In genomic region chr3:51683566-51683965, GRCh38 we compare ENCODE assay signal across 16 cellular contexts. TPM values are rescaled to one million over a fixed set of nuclear protein-coding genes. Genes with fewer than 3 reads are reported as not detected.
DNase-seq lines count a peak whose midpoint lies in the region; TF ChIP-seq lines count a peak whose summit lies in the region.
"Had no signal": no experiment of that assay in that cellular context is flagged by ENCODE, and none has a peak within 500 bp of the region (broad histone marks: within the 10 kb centered on the region; RNA-seq: fewer than 3 reads in every experiment).

No MANE protein-coding gene starts in this region.

- no peak for TF ChIP-seq POLR2A in suprapubic skin (IDR thresholded peaks at IDR 0.05)

- no peaks in the 10 kb centered on the region for H3K9me3 ChIP-seq in BLaER1 treated with 17β-estradiol and CSF1 and Interleukin-3, amounts not matched to agents 10 nM and 100 nM (replicated peaks in 1 of 11)
- H3K9me3 ChIP-seq in effector memory CD4-positive, alpha-beta T cell (ENCODE audit: control insufficient read depth, low read length) = no peaks in the 10 kb centered on the region
- H3K9me3 ChIP-seq in suprapubic skin = no peaks in the 10 kb centered on the region

- H3K27ac Mint-ChIP-seq in activated T-cell treated with anti-CD3 and anti-CD28 coated beads, Interleukin-2, amount 50 U/mL, for 24 hours = peak overlapping the region; percentile 66
- peak overlapping the region in 2 of 3 donors; percentile 57 to 59 for H3K27ac Mint-ChIP-seq in IgD-negative memory B cell

- peak overlapping the region in 7 of 10 experiments; percentile 23 to 67 (median 55); a peak in 11 of 20 replicates for H3K4me3 ChIP-seq in BLaER1 treated with 17β-estradiol and CSF1 and Interleukin-3, amounts not matched to agents 10 nM and 100 nM
- no peak overlapping the region for H3K4me3 ChIP-seq in effector memory CD4-positive, alpha-beta T cell (ENCODE audit: insufficient read depth, low read depth, low read length, poor library complexity, severe bottlenecking)
- H3K4me3 ChIP-seq in suprapubic skin = no peak overlapping the region

- WGBS in suprapubic skin = 72% methylated on average over 2 of the region's 2 CpGs

- H3K9me3 Mint-ChIP-seq in activated T-cell treated with anti-CD3 and anti-CD28 coated beads, Interleukin-2, amount 50 U/mL, for 24 hours = no peaks in the 10 kb centered on the region
- no peaks in the 10 kb centered on the region for H3K9me3 Mint-ChIP-seq in IgD-negative memory B cell

- DNase-seq in activated T-cell treated with anti-CD3 and anti-CD28 coated beads, Interleukin-2, amount 50 U/mL, for 24 hours = no peak
- no peak for DNase-seq in activated T-cell treated with anti-CD3 and anti-CD28 coated beads, Interleukin-2, amount 50 U/mL, for 48 hours
- no peak for DNase-seq in effector memory CD4-positive, alpha-beta T cell
- DNase-seq in HK-2 (ENCODE audit: unreplicated experiment) = no peak
- no peak for DNase-seq in suprapubic skin (ENCODE audit: low spot score in 2 of 2)
- DNase-seq in SKM-1 treated with dmso at 0.1 percent for 144 hours (lab: John Stamatoyannopoulos, UW; ENCODE audit: unreplicated experiment) = no peak
- DNase-seq: EL, H7, Karpas-422, NCI-H1105 treated with DMSO at 0.1 percent for 48 hours, NCI-H187, NCI-H69, PC-3 had no signal

- H3K36me3 ChIP-seq in BLaER1 treated with 17β-estradiol and CSF1 and Interleukin-3, amounts not matched to agents 10 nM and 100 nM = peaks cover 19 to 72% (median 35%) of the 10 kb centered on the region in 11 experiments
- H3K36me3 ChIP-seq in effector memory CD4-positive, alpha-beta T cell (ENCODE audit: control insufficient read depth, insufficient read depth, low read length) = peaks cover 7% of the 10 kb centered on the region
- H3K36me3 ChIP-seq in suprapubic skin = peaks cover 45% of the 10 kb centered on the region

- H3K4me2 ChIP-seq in BLaER1 treated with 17β-estradiol and CSF1 and Interleukin-3, amounts not matched to agents 10 nM and 100 nM = peak overlapping the region; percentile 93 to 100 (median 98)

- peaks cover 94% of the 10 kb centered on the region for H3K4me1 Mint-ChIP-seq in activated T-cell treated with anti-CD3 and anti-CD28 coated beads, Interleukin-2, amount 50 U/mL, for 24 hours (ENCODE audit: low read depth)
- H3K4me1 Mint-ChIP-seq in IgD-negative memory B cell = peaks cover 37 to 71% (median 70%) of the 10 kb centered on the region in 3 donors

- H3K4me3 Mint-ChIP-seq in activated T-cell treated with anti-CD3 and anti-CD28 coated beads, Interleukin-2, amount 50 U/mL, for 24 hours = no peak overlapping the region
- H3K4me3 Mint-ChIP-seq in IgD-negative memory B cell = no peak overlapping the region
- H3K4me3 Mint-ChIP-seq: B cell had no signal

- H3K27ac ChIP-seq in BLaER1 treated with 17β-estradiol and CSF1 and Interleukin-3, amounts not matched to agents 10 nM and 100 nM = peak overlapping the region in 10 of 11 experiments; percentile 78 to 87 (median 86); a peak in 18 of 22 replicates
- H3K27ac ChIP-seq in effector memory CD4-positive, alpha-beta T cell (ENCODE audit: insufficient read depth, low read length, poor library complexity, severe bottlenecking) = peak overlapping the region; percentile 23
- no peak overlapping the region for H3K27ac ChIP-seq in suprapubic skin

- peaks cover 0 to 47% (median 8%) of the 10 kb centered on the region in 11 experiments; a peak in 8 of 22 replicates for H4K20me1 ChIP-seq in BLaER1 treated with 17β-estradiol and CSF1 and Interleukin-3, amounts not matched to agents 10 nM and 100 nM

- H3K27me3 Mint-ChIP-seq in activated T-cell treated with anti-CD3 and anti-CD28 coated beads, Interleukin-2, amount 50 U/mL, for 24 hours = no peaks in the 10 kb centered on the region
- H3K27me3 Mint-ChIP-seq in IgD-negative memory B cell = no peaks in the 10 kb centered on the region
- H3K27me3 Mint-ChIP-seq: B cell had no signal

- H3K36me3 Mint-ChIP-seq in activated T-cell treated with anti-CD3 and anti-CD28 coated beads, Interleukin-2, amount 50 U/mL, for 24 hours (ENCODE audit: low read depth) = peaks cover 72% of the 10 kb centered on the region
- peaks cover 4% of the 10 kb centered on the region for H3K36me3 Mint-ChIP-seq in IgD-negative memory B cell

- no peak for TF ChIP-seq CTCF in suprapubic skin (IDR thresholded peaks at IDR 0.05)

- peaks cover 99 to 100% (median 100%) of the 10 kb centered on the region in 10 experiments for H3K4me1 ChIP-seq in BLaER1 treated with 17β-estradiol and CSF1 and Interleukin-3, amounts not matched to agents 10 nM and 100 nM
- H3K4me1 ChIP-seq in effector memory CD4-positive, alpha-beta T cell (ENCODE audit: control insufficient read depth, insufficient read depth, low read length, poor library complexity, severe bottlenecking) = peaks cover 87% of the 10 kb centered on the region
- H3K4me1 ChIP-seq in suprapubic skin = peaks cover 74% of the 10 kb centered on the region

- H3K27me3 ChIP-seq in BLaER1 treated with 17β-estradiol and CSF1 and Interleukin-3, amounts not matched to agents 10 nM and 100 nM = no peaks in the 10 kb centered on the region
- H3K27me3 ChIP-seq in effector memory CD4-positive, alpha-beta T cell (replicated peaks; ENCODE audit: control insufficient read depth, insufficient read depth, low read length, poor library complexity, severe bottlenecking) = no peaks in the 10 kb centered on the region
- no peaks in the 10 kb centered on the region for H3K27me3 ChIP-seq in suprapubic skin

- no peak for TF ChIP-seq EP300 in suprapubic skin (IDR thresholded peaks at IDR 0.05)

- H3K9ac ChIP-seq in BLaER1 treated with 17β-estradiol and CSF1 and Interleukin-3, amounts not matched to agents 10 nM and 100 nM = peak overlapping the region; percentile 68 to 79 (median 73); a peak in 20 of 22 replicates

RNA-seq across cellular contexts. Expression of gene TEX264, which starts 12.5 kb away (rescaled TPM):
- polyA plus RNA-seq in IgD-negative memory B cell = 100 TPM
- total RNA-seq in suprapubic skin = 100 to 1,000 TPM in 3 of 4 donors, 10 to 100 TPM in 1; 52.3 to 137 (median 129) TPM

RNA-seq across cellular contexts. Expression of gene GRM2, which starts 23.3 kb away (rescaled TPM):
- polyA plus RNA-seq in IgD-negative memory B cell = not detected
- 1 to 10 TPM; 1.9 to 7.3 (median 5.8) TPM for total RNA-seq in suprapubic skin

Comparison
In these comparisons a context has a peak if more than half of its experiments do, and no peak if none do; other contexts are left out.
1. H3K4me3 ChIP-seq: peak in BLaER1 treated with 17β-estradiol and CSF1 and Interleukin-3, amounts not matched to agents 10 nM and 100 nM (7 of 10); none in effector memory CD4-positive, alpha-beta T cell (single experiment) and suprapubic skin (single experiment).